In genomic region chr2:108199726-108200125, GRCh38 we compare ENCODE assay signal across 28 cellular contexts. TPM values are rescaled to one million over a fixed set of nuclear protein-coding genes. Genes with fewer than 3 reads are reported as not detected.
A peak's percentile ranks its signal among the peaks of the same experiment; 100 is the strongest.
DNase-seq lines count a peak whose midpoint lies in the region; FAIRE-seq and TF ChIP-seq lines count a peak whose summit lies in the region.
"Had no signal": no experiment of that assay in that cellular context is flagged by ENCODE, and none has a peak within 500 bp of the region (broad histone marks: within the 10 kb centered on the region; RNA-seq: fewer than 3 reads in every experiment).

No MANE protein-coding gene starts in this region.

- H3K79me2 ChIP-seq in astrocyte (ENCODE audit: insufficient read depth, low read length): no peaks in the 10 kb centered on the region

- H3K36me3 ChIP-seq in astrocyte (ENCODE audit: insufficient read depth, low read length): no peaks in the 10 kb centered on the region
- H3K36me3 ChIP-seq: ascending aorta, esophagus muscularis mucosa, WERI-Rb-1 had no signal

- no peak overlapping the region for H3K9ac ChIP-seq in astrocyte (ENCODE audit: low read length)

- peaks cover 2% of the 10 kb centered on the region for H3K36me3 Mint-ChIP-seq in astrocyte (ENCODE audit: low read depth, unreplicated experiment)
- H3K36me3 Mint-ChIP-seq in progenitor cell of endocrine pancreas (ENCODE audit: insufficient read depth): peaks cover 22% of the 10 kb centered on the region
- H3K36me3 Mint-ChIP-seq: activated naive CD4-positive, alpha-beta T cell treated with anti-CD3 and anti-CD28 coated beads, Interleukin-2, amount 50 U/mL, for 24 hours had no signal

- H3K27me3 Mint-ChIP-seq in astrocyte (ENCODE audit: low read depth, unreplicated experiment) (no peaks in the 10 kb centered on the region), progenitor cell of endocrine pancreas (no peaks in the 10 kb centered on the region)

- CTCF ChIA-PET in AG04449 (lab: Yijun Ruan, JAX): interaction anchor here (0.7 to 1.3 kb wide), 2 partner anchors 10 to 627 kb away, joined by 3 to 4 read pairs; no protein-coding TSS in a partner anchor

- no peaks in the 10 kb centered on the region for H3K4me1 ChIP-seq in astrocyte (ENCODE audit: insufficient read depth, low read length)
- H3K4me1 ChIP-seq: ascending aorta, esophagus muscularis mucosa had no signal

- peak; percentile 4 for DNase-seq in AG04449 (ENCODE audit: low read depth, low spot score)
- DNase-seq in HT1080 (ENCODE audit: low read depth): peak; percentile 27
- peak; percentile 34 for DNase-seq in astrocyte (ENCODE audit: low read depth)
- peak; percentile 75 for DNase-seq in iris pigment epithelial cell (ENCODE audit: low read depth)
- no peak for DNase-seq in progenitor cell of endocrine pancreas (ENCODE audit: low spot score, unreplicated experiment)
- DNase-seq in NCI-H345 (lab: John Stamatoyannopoulos, UW): no peak
- no peak for DNase-seq in COLO668 (lab: John Stamatoyannopoulos, UW; ENCODE audit: unreplicated experiment)
- no peak for DNase-seq in HuH-7 (ENCODE audit: low spot score)
- DNase-seq: ACHN; activated CD4-positive, alpha-beta T cell treated with anti-CD3 and anti-CD28 coated beads, Interleukin-2, amount 50 U/mL, for 1 hour; DMS 273 treated with DMSO at 0.1 percent for 48 hours; effector CD8-positive, alpha-beta T cell; NCI-H1105; RPMI8226; WERI-Rb-1 had no signal

- H2AFZ ChIP-seq in astrocyte (ENCODE audit: low read depth, low read length): no peak overlapping the region

- H3K27ac Mint-ChIP-seq in astrocyte (ENCODE audit: unreplicated experiment): no peak overlapping the region
- H3K27ac Mint-ChIP-seq in progenitor cell of endocrine pancreas: no peak overlapping the region
- H3K27ac Mint-ChIP-seq: activated naive CD4-positive, alpha-beta T cell treated with anti-CD3 and anti-CD28 coated beads, Interleukin-2, amount 50 U/mL, for 24 hours; T-helper 2 cell treated with Interferon-gamma antibody and Interleukin-4, amounts not matched to agents 5 μg/mL and 100 μg/mL, for 36 hours had no signal

- H3K4me2 ChIP-seq in astrocyte (ENCODE audit: low read length): no peak overlapping the region

- H3K4me3 ChIP-seq in AG04449 (ENCODE audit: low read depth, low read length) (no peak overlapping the region), astrocyte (ENCODE audit: insufficient read depth, low read depth, low read length) (no peak overlapping the region)
- H3K4me3 ChIP-seq: ascending aorta, esophagus muscularis mucosa, GM12878 had no signal

- POLR2A ChIA-PET in AG04449 (lab: Yijun Ruan, JAX): no interaction called here

- no peaks in the 10 kb centered on the region for H4K20me1 ChIP-seq in astrocyte (ENCODE audit: insufficient read depth, low read length)

- no peaks in the 10 kb centered on the region for H3K4me1 Mint-ChIP-seq in astrocyte (ENCODE audit: low read depth, unreplicated experiment)
- peaks cover 2% of the 10 kb centered on the region for H3K4me1 Mint-ChIP-seq in progenitor cell of endocrine pancreas (ENCODE audit: low read depth)
- H3K4me1 Mint-ChIP-seq: activated naive CD4-positive, alpha-beta T cell treated with anti-CD3 and anti-CD28 coated beads, Interleukin-2, amount 50 U/mL, for 24 hours had no signal

- FAIRE-seq in astrocyte (lab: Jason Lieb, UNC): no peak
- FAIRE-seq: GM12878 had no signal

- no peak overlapping the region for H3K4me3 Mint-ChIP-seq in astrocyte (ENCODE audit: unreplicated experiment)
- H3K4me3 Mint-ChIP-seq in progenitor cell of endocrine pancreas (ENCODE audit: low read depth): no peak overlapping the region
- H3K4me3 Mint-ChIP-seq: activated naive CD4-positive, alpha-beta T cell treated with anti-CD3 and anti-CD28 coated beads, Interleukin-2, amount 50 U/mL, for 24 hours; T-helper 2 cell treated with Interferon-gamma antibody and Interleukin-4, amounts not matched to agents 5 μg/mL and 100 μg/mL, for 36 hours had no signal

- H3K27me3 ChIP-seq in astrocyte (ENCODE audit: insufficient read depth, low read length): no peaks in the 10 kb centered on the region
- H3K27me3 ChIP-seq: ascending aorta, esophagus muscularis mucosa had no signal

- H3K9me3 Mint-ChIP-seq in astrocyte (ENCODE audit: unreplicated experiment) (peaks cover 5% of the 10 kb centered on the region), progenitor cell of endocrine pancreas (ENCODE audit: low read depth) (peaks cover 24% of the 10 kb centered on the region)

- H3K27ac ChIP-seq in astrocyte (ENCODE audit: low read depth, low read length): no peak overlapping the region
- H3K27ac ChIP-seq: ascending aorta, C4-2B, esophagus muscularis mucosa, WERI-Rb-1 had no signal

- no peaks in the 10 kb centered on the region for H3K9me3 ChIP-seq in astrocyte (ENCODE audit: insufficient read depth, low read depth, low read length)

- TF ChIP-seq CTCF in AG04449 (IDR thresholded peaks at IDR 0.05; ENCODE audit: insufficient read depth, low read length, missing control alignments) (no peak), astrocyte (IDR thresholded peaks at IDR 0.05; ENCODE audit: insufficient read depth, low read depth, low read length) (no peak), progenitor cell of endocrine pancreas (IDR thresholded peaks at IDR 0.05; ENCODE audit: unreplicated experiment) (no peak)

RNA-seq across cellular contexts. Expression of gene SULT1C3, which starts 40.0 kb away (rescaled TPM):
- not detected in 2 replicates for total RNA-seq in HT1080 (2014; rRNA removed; shearing (Covaris generic))
- polyA plus RNA-seq in HT1080 (2015; cell fraction: cytosol; rRNA removed): not detected in 2 replicates
- not detected in 2 replicates for polyA plus RNA-seq in HT1080 (2015; cell fraction: nucleus; rRNA removed)
- total RNA-seq in astrocyte (not detected in 2 replicates), progenitor cell of endocrine pancreas (not detected in 2 replicates)
- total RNA-seq: ascending aorta, chondrocyte, esophagus muscularis mucosa, GM12878, left lobe of liver, NCI-H460, posterior vena cava, skeletal muscle tissue, ureter had no signal
- polyA plus RNA-seq: GM12878, neural cell had no signal

Comparison
In these comparisons a context has a peak if more than half of its experiments do, and no peak if none do; other contexts are left out.
1. DNase-seq: peak in AG04449 (single experiment), HT1080 (single experiment), astrocyte (single experiment) and iris pigment epithelial cell (single experiment); none in progenitor cell of endocrine pancreas (single experiment), NCI-H345 (single experiment), COLO668 (single experiment) and HuH-7 (single experiment).